1 cellular context compared by ENCODE assay signal in the genomic region with DNA sequence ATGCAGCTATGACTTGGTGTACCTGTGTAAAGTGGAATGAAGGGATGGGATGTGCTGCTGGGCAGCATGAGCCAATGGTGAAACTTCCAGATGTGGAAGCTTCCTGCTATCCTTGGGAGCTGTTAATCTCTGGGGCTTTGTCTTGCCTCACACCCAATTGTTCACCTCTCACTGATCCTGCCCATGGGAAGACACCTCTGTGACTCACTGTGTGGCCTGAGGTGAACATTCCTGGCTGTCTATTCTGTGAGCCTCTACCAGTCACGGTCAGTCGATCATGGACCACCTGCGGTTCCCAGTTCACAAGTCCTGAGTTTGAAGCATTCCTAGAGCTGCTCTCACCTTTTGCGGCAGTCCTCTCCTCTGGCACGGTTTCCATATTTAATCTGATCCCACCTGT.
A peak's percentile ranks its signal among the peaks of the same experiment; 100 is the strongest.
TF ChIP-seq lines count a peak whose summit lies in the region.

No MANE protein-coding gene starts in this region.

TF ChIP-seq in GM12878, 131 proteins besides CTCF, POLR2A, EP300 and RAD21:
- TF ChIP-seq, protein P1, sequence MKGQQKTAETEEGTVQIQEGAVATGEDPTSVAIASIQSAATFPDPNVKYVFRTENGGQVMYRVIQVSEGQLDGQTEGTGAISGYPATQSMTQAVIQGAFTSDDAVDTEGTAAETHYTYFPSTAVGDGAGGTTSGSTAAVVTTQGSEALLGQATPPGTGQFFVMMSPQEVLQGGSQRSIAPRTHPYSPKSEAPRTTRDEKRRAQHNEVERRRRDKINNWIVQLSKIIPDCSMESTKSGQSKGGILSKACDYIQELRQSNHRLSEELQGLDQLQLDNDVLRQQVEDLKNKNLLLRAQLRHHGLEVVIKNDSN (IDR thresholded peaks at IDR 0.05; ENCODE audit: borderline replicate concordance, extremely low read length, insufficient read depth, low read depth, low read length): no peak
- peak; percentile 72; the same call in 1 of the 2 replicates for TF ChIP-seq PAX5 (IDR thresholded peaks at IDR 0.05; ENCODE audit: borderline replicate concordance, low read depth, low read length)
